Comparison of ENCODE assay signal across 1 cellular context in genomic region chr14:21455912-21456667, GRCh38.
TF ChIP-seq lines count a peak whose summit lies in the region.

Gene CHD8, minus strand, starts transcription at chr14:21456123. Its CDS starts 24,480 bp downstream, at chr14:21431643.

TF ChIP-seq in HepG2, 621 proteins besides CTCF, POLR2A, EP300 and RAD21 (continued from another document and continues in another):
- no peak for TF ChIP-seq ZBTB42 (CRISPR knock-in tag; IDR thresholded peaks at IDR 0.05)
- no peak for TF ChIP-seq GPBP1L1 (CRISPR knock-in tag; IDR thresholded peaks at IDR 0.05)
- no peak; the same call in 1 of the 2 replicates for TF ChIP-seq HOXD1 (CRISPR knock-in tag; IDR thresholded peaks at IDR 0.05)
- TF ChIP-seq FOXP4 (CRISPR knock-in tag; IDR thresholded peaks at IDR 0.05), result no peak; the same call in none of the 2 replicates
- TF ChIP-seq RXRA (CRISPR knock-in tag; IDR thresholded peaks at IDR 0.05), result peak; percentile 76
- TF ChIP-seq NR0B2 (CRISPR knock-in tag; IDR thresholded peaks at IDR 0.05), result peak; percentile 73; the same call in 1 of the 2 replicates
- TF ChIP-seq ZNF687 (CRISPR knock-in tag; IDR thresholded peaks at IDR 0.05), result peak; percentile 91
- TF ChIP-seq TCF7L2 (IDR thresholded peaks at IDR 0.05; ENCODE audit: low read depth, low read length), result no peak
- TF ChIP-seq HIVEP1 (CRISPR knock-in tag; IDR thresholded peaks at IDR 0.05), result peak; percentile 74
- TF ChIP-seq PTBP1 (IDR thresholded peaks at IDR 0.05; ENCODE audit: low read depth, low read length, poor library complexity, severe bottlenecking), result no peak
- peak; percentile 92 for TF ChIP-seq NR2C2 (CRISPR knock-in tag; IDR thresholded peaks at IDR 0.05; ENCODE audit: borderline replicate concordance)
- no peak for TF ChIP-seq SYNCRIP (IDR thresholded peaks at IDR 0.05; ENCODE audit: insufficient read depth, low read depth, low read length)
- TF ChIP-seq AGO2 (optimal IDR thresholded peaks at IDR 0.05; ENCODE audit: low read depth, low read length), result no peak
- TF ChIP-seq ZFP36 (IDR thresholded peaks at IDR 0.05; ENCODE audit: borderline replicate concordance, low read depth, low read length, partially characterized antibody), result no peak
- peak; percentile 99 for TF ChIP-seq PHF21A (CRISPR knock-in tag; IDR thresholded peaks at IDR 0.05)
- TF ChIP-seq REPIN1 (CRISPR knock-in tag; IDR thresholded peaks at IDR 0.05; ENCODE audit: borderline replicate concordance, low read depth), result peak; percentile 78; the same call in 1 of the 2 replicates
- TF ChIP-seq ZMAT5 (CRISPR knock-in tag; IDR thresholded peaks at IDR 0.05; ENCODE audit: borderline replicate concordance, low read depth), result no peak
- no peak for TF ChIP-seq TCF12 (IDR thresholded peaks at IDR 0.05)
- TF ChIP-seq TCF12 (CRISPR knock-in tag; IDR thresholded peaks at IDR 0.05), result peak; percentile 39; the same call in 1 of the 2 replicates
- peak; percentile 78 for TF ChIP-seq HDAC2 (CRISPR knock-in tag; IDR thresholded peaks at IDR 0.05)
- no peak for TF ChIP-seq DZIP1 (CRISPR knock-in tag; IDR thresholded peaks at IDR 0.05)
- no peak for TF ChIP-seq TEF (CRISPR knock-in tag; IDR thresholded peaks at IDR 0.05)
- no peak for TF ChIP-seq ZNF343 (CRISPR knock-in tag; IDR thresholded peaks at IDR 0.05)
- TF ChIP-seq RCOR2 (CRISPR knock-in tag; IDR thresholded peaks at IDR 0.05), result peak; percentile 83; the same call in 1 of the 2 replicates
- TF ChIP-seq ZNF607 (CRISPR knock-in tag; IDR thresholded peaks at IDR 0.05; ENCODE audit: borderline replicate concordance), result 0 out of 2 replicates have a peak, but pooled peaks have one; percentile 49
- TF ChIP-seq ZNF790 (CRISPR knock-in tag; IDR thresholded peaks at IDR 0.05; ENCODE audit: borderline replicate concordance), result no peak
- TF ChIP-seq ZNF710 (CRISPR knock-in tag; IDR thresholded peaks at IDR 0.05; ENCODE audit: borderline replicate concordance), result peak; percentile 88; the same call in 1 of the 2 replicates
- peak; percentile 69; the same call in 1 of the 2 replicates for TF ChIP-seq ZMYM3 (CRISPR knock-in tag; IDR thresholded peaks at IDR 0.05)
- 0 out of 2 replicates have a peak, but pooled peaks have one; percentile 38 for TF ChIP-seq TCF7 (IDR thresholded peaks at IDR 0.05; ENCODE audit: low read depth)
- TF ChIP-seq PITX1 (CRISPR knock-in tag; IDR thresholded peaks at IDR 0.05), result 0 out of 2 replicates have a peak, but pooled peaks have one; percentile 18
- TF ChIP-seq ARID4A (CRISPR knock-in tag; IDR thresholded peaks at IDR 0.05; ENCODE audit: borderline replicate concordance), result peak; percentile 98
- peak; percentile 79; the same call in 1 of the 2 replicates for TF ChIP-seq ZNF614 (CRISPR knock-in tag; IDR thresholded peaks at IDR 0.05; ENCODE audit: borderline replicate concordance)
- no peak for TF ChIP-seq MED8 (CRISPR knock-in tag; IDR thresholded peaks at IDR 0.05; ENCODE audit: insufficient replicate concordance)
- TF ChIP-seq GFI1 (CRISPR knock-in tag; IDR thresholded peaks at IDR 0.05; ENCODE audit: borderline replicate concordance), result peak; percentile 77; the same call in 1 of the 2 replicates
- no peak for TF ChIP-seq GRHL1 (CRISPR knock-in tag; conservative IDR thresholded peaks at IDR 0.05)
- peak; percentile 73; the same call in 1 of the 2 replicates for TF ChIP-seq MAZ (IDR thresholded peaks at IDR 0.05; ENCODE audit: borderline replicate concordance, low read depth, low read length)
- peak; percentile 93 for TF ChIP-seq MAZ (CRISPR knock-in tag; IDR thresholded peaks at IDR 0.05; ENCODE audit: low read depth)
